Comparison of ENCODE assay signal across 1 cellular context in genomic region chr4:86497131-86497530, GRCh38.
TF ChIP-seq lines count a peak whose summit lies in the region.

No MANE protein-coding gene starts in this region.

TF ChIP-seq in HepG2, 621 proteins besides CTCF, POLR2A, EP300 and RAD21 (continued from another document):
- no peak for TF ChIP-seq NFAT5 (CRISPR knock-in tag; IDR thresholded peaks at IDR 0.05)
- no peak for TF ChIP-seq GFI1 (CRISPR knock-in tag; IDR thresholded peaks at IDR 0.05; ENCODE audit: borderline replicate concordance)
- TF ChIP-seq ZNF558 (CRISPR knock-in tag; IDR thresholded peaks at IDR 0.05; ENCODE audit: borderline replicate concordance) = no peak
- TF ChIP-seq SNAPC5 (CRISPR knock-in tag; IDR thresholded peaks at IDR 0.05; ENCODE audit: borderline replicate concordance) = no peak
- no peak for TF ChIP-seq ZNF619 (CRISPR knock-in tag; IDR thresholded peaks at IDR 0.05)
- no peak for TF ChIP-seq ZNF773 (CRISPR knock-in tag; IDR thresholded peaks at IDR 0.05; ENCODE audit: borderline replicate concordance)
- no peak for TF ChIP-seq RBM22 (optimal IDR thresholded peaks at IDR 0.05; ENCODE audit: low read length)
TF ChIP-seq in HepG2: peak in this region for 0.
